Comparison of ENCODE assay signal across 11 cellular contexts in genomic region chr3:45043715-45044299, GRCh38. TPM values are rescaled to one million over a fixed set of nuclear protein-coding genes. Genes with fewer than 3 reads are reported as not detected.
A peak's percentile ranks its signal among the peaks of the same experiment; 100 is the strongest.
DNase-seq lines count a peak whose midpoint lies in the region; ATAC-seq and TF ChIP-seq lines count a peak whose summit lies in the region.
"Had no signal": no experiment of that assay in that cellular context is flagged by ENCODE, and none has a peak within 500 bp of the region (broad histone marks: within the 10 kb centered on the region; RNA-seq: fewer than 3 reads in every experiment).

No MANE protein-coding gene starts in this region.

- no peak overlapping the region for H3K9ac ChIP-seq in neural progenitor cell

- H3K9me3 ChIP-seq in neural progenitor cell (ENCODE audit: low read depth) (no peaks in the 10 kb centered on the region), body of pancreas (no peaks in the 10 kb centered on the region), adrenal gland (replicated peaks in 1 of 3) (no peaks in the 10 kb centered on the region)

- DNase-seq in CD14-positive monocyte (ENCODE audit: low spot score) (no peak), NB4 (ENCODE audit: low read depth) (peak; percentile 78), choroid plexus epithelial cell (ENCODE audit: low read depth) (peak; percentile 88), neural progenitor cell (ENCODE audit: low spot score) (peak; percentile 25), body of pancreas (no peak), H7 (no peak), adrenal gland (no peak), islet precursor cell (no peak)
- DNase-seq: NCI-H1930 had no signal

- no peaks in the 10 kb centered on the region for H4K20me1 ChIP-seq in neural progenitor cell (ENCODE audit: low read depth)

- WGBS in body of pancreas, 2 donors, result 63 to 74% methylated on average over 2 of the region's 2 CpGs
- WGBS in adrenal gland, 4 donors, result 58 to 77% (median 70%) methylated on average over 2 of the region's 2 CpGs

- intact Hi-C loops in CD14-positive monocyte (cut with micrococcal nuclease), result loop anchor here in 1 of 2 donors (5.0 kb wide), 2 partner anchors 68 to 123 kb away; no protein-coding TSS in a partner anchor
- intact Hi-C loops in body of pancreas (cut with DNase I), result loop anchor here (5.0 kb wide), 1 partner anchor 168 kb away; no protein-coding TSS in a partner anchor
- intact Hi-C loops in adrenal gland (cut with DNase I), result loop anchor here (2.0 to 5.0 kb wide), 2 partner anchors 171 to 453 kb away; no protein-coding TSS in a partner anchor

- H3K27me3 ChIP-seq in neural progenitor cell (no peaks in the 10 kb centered on the region), body of pancreas (no peaks in the 10 kb centered on the region), H7 (ENCODE audit: control insufficient read depth, insufficient read depth, low read length) (no peaks in the 10 kb centered on the region), adrenal gland (no peaks in the 10 kb centered on the region)

- H3K4me1 ChIP-seq in neural progenitor cell (no peaks in the 10 kb centered on the region), body of pancreas (no peaks in the 10 kb centered on the region), adrenal gland (replicated peaks in 1 of 2) (no peaks in the 10 kb centered on the region)

- no peak overlapping the region for H3K4me3 ChIP-seq in NB4 (ENCODE audit: low read depth, low read length)
- H3K4me3 ChIP-seq in choroid plexus epithelial cell (ENCODE audit: low read depth, low read length), result no peak overlapping the region
- H3K4me3 ChIP-seq in neural progenitor cell, result no peak overlapping the region
- H3K4me3 ChIP-seq in body of pancreas, result no peak overlapping the region
- H3K4me3 ChIP-seq in H7 (ENCODE audit: insufficient read depth, low read depth, low read length), result no peak overlapping the region
- no peak overlapping the region for H3K4me3 ChIP-seq in adrenal gland

- peak overlapping the region; percentile 68 to 93 (median 83) for H3K27ac Mint-ChIP-seq in CD14-positive monocyte
- H3K27ac Mint-ChIP-seq in neural progenitor cell, result no peak overlapping the region
- H3K27ac Mint-ChIP-seq: T-helper 2 cell treated with Interferon-gamma antibody and Interleukin-4, amounts not matched to agents 5 μg/mL and 100 μg/mL, for 36 hours had no signal

- no peak for ATAC-seq in body of pancreas

- H3K27me3 Mint-ChIP-seq in CD14-positive monocyte (ENCODE audit: low read depth in 3 of 3) (peaks cover 0 to 6% (median 3%) of the 10 kb centered on the region in 3 donors), neural progenitor cell (ENCODE audit: insufficient read depth, low read depth) (peaks cover 4% of the 10 kb centered on the region)

- TF ChIP-seq CTCF in CD14-positive monocyte (IDR thresholded peaks at IDR 0.05) (no peak), NB4 (IDR thresholded peaks at IDR 0.05; ENCODE audit: low read depth, low read length) (no peak), choroid plexus epithelial cell (conservative IDR thresholded peaks at IDR 0.05; ENCODE audit: low read depth, low read length) (peak; percentile 55), neural progenitor cell (IDR thresholded peaks at IDR 0.05) (no peak), body of pancreas (IDR thresholded peaks at IDR 0.05) (no peak), adrenal gland (IDR thresholded peaks at IDR 0.05) (no peak)

- no peaks in the 10 kb centered on the region for H3K79me2 ChIP-seq in neural progenitor cell (ENCODE audit: low read depth)

- H3K4me2 ChIP-seq in neural progenitor cell, result peak overlapping the region; percentile 31

- no peak overlapping the region for H3K4me3 Mint-ChIP-seq in CD14-positive monocyte
- no peak overlapping the region for H3K4me3 Mint-ChIP-seq in neural progenitor cell
- H3K4me3 Mint-ChIP-seq: T-helper 2 cell treated with Interferon-gamma antibody and Interleukin-4, amounts not matched to agents 5 μg/mL and 100 μg/mL, for 36 hours had no signal

- no peak overlapping the region for H2AFZ ChIP-seq in neural progenitor cell (replicated peaks)

- no peaks in the 10 kb centered on the region for H3K36me3 Mint-ChIP-seq in CD14-positive monocyte
- no peaks in the 10 kb centered on the region for H3K36me3 Mint-ChIP-seq in neural progenitor cell

- TF ChIP-seq POLR2A in NB4 (IDR thresholded peaks at IDR 0.05; ENCODE audit: extremely low read depth, insufficient read length), result no peak
- no peak for TF ChIP-seq POLR2A in body of pancreas (IDR thresholded peaks at IDR 0.05)
- TF ChIP-seq POLR2A in adrenal gland (IDR thresholded peaks at IDR 0.05), result no peak

- H3K4me1 Mint-ChIP-seq in CD14-positive monocyte, result peaks cover 41% of the 10 kb centered on the region
- peaks cover 9% of the 10 kb centered on the region for H3K4me1 Mint-ChIP-seq in neural progenitor cell

- H3K36me3 ChIP-seq in neural progenitor cell, result no peaks in the 10 kb centered on the region
- no peaks in the 10 kb centered on the region for H3K36me3 ChIP-seq in body of pancreas (replicated peaks in 1 of 2; ENCODE audit: insufficient read depth in 1 of 2, low read depth in 2 of 2)
- H3K36me3 ChIP-seq in H7 (replicated peaks; ENCODE audit: control insufficient read depth, insufficient read depth, low read length), result no peaks in the 10 kb centered on the region
- no peaks in the 10 kb centered on the region for H3K36me3 ChIP-seq in adrenal gland (replicated peaks in 1 of 2)

- H3K9me3 Mint-ChIP-seq in CD14-positive monocyte (no peaks in the 10 kb centered on the region), neural progenitor cell (no peaks in the 10 kb centered on the region)
- H3K9me3 Mint-ChIP-seq: T-helper 2 cell treated with Interferon-gamma antibody and Interleukin-4, amounts not matched to agents 5 μg/mL and 100 μg/mL, for 36 hours had no signal

- no peaks in the 10 kb centered on the region for H3F3A ChIP-seq in neural progenitor cell (ENCODE audit: low read depth)

- H3K27ac ChIP-seq in neural progenitor cell (peak overlapping the region; percentile 9), body of pancreas (no peak overlapping the region), adrenal gland (peak overlapping the region in 2 of 5 donors; percentile 19 to 52)

RNA-seq across cellular contexts. Expression of gene CLEC3B, which starts 17.7 kb away (rescaled TPM):
- polyA plus RNA-seq in CD14-positive monocyte (10 to 100 TPM; 14.5 to 22.7 TPM), adrenal gland (100 to 1,000 TPM in 2 of 3 donors, 1 to 10 TPM in 1; 5.1 to 251 (median 177) TPM)
- total RNA-seq in neural progenitor cell (ENCODE audit: low replicate concordance) (not detected in 2 replicates), body of pancreas (10 to 100 TPM in 1 of 2 donors, 1 to 10 TPM in 1; 4.9 to 22.1 TPM), adrenal gland (100 to 1,000 TPM in 3 of 8 donors, 10 to 100 TPM in 5; 20.7 to 110 (median 73.1) TPM)
- total RNA-seq in H7 (2014; rRNA removed; shearing (Covaris generic)), result not detected in 2 replicates
- total RNA-seq: glomerular endothelial cell had no signal

Comparison
In these comparisons a context has a peak if more than half of its experiments do, and no peak if none do; other contexts are left out.
1. DNase-seq: peak in NB4 (single experiment), choroid plexus epithelial cell (single experiment) and neural progenitor cell (single experiment); none in CD14-positive monocyte (single experiment), body of pancreas (0 of 4), H7 (single experiment), adrenal gland (0 of 7) and islet precursor cell (single experiment).